ENCODE assay signal across 8 cellular contexts in genomic region chr16:87550510-87550961, GRCh38. TPM values are rescaled to one million over a fixed set of nuclear protein-coding genes. Genes with fewer than 3 reads are reported as not detected.
DNase-seq lines count a peak whose midpoint lies in the region; ATAC-seq, FAIRE-seq and TF ChIP-seq lines count a peak whose summit lies in the region.

No MANE protein-coding gene starts in this region.

- no peaks in the 10 kb centered on the region for H3K27me3 ChIP-seq in pancreas

- H3K4me1 ChIP-seq in pancreas: no peaks in the 10 kb centered on the region

- no peaks in the 10 kb centered on the region for H3K9me3 ChIP-seq in pancreas

- DNase-seq in Ammon's horn (ENCODE audit: low spot score) (peak; percentile 38), HuH-7.5 (ENCODE audit: low spot score) (peak; percentile 73), erythroblast (lab: John Stamatoyannopoulos, UW) (peak; percentile 28 to 58), pancreas (peak in 4 of 6 donors; percentile 28 to 83 (median 51)), SIG-M5 (lab: John Stamatoyannopoulos, UW) (no peak)
- DNase-seq in activated CD8-positive, alpha-beta memory T cell treated with anti-CD3 and anti-CD28 coated beads, Interleukin-2, amount 50 U/mL, for 24 hours (ENCODE audit: extremely low read depth): peak; percentile 10

- 42 to 47% methylated on average over 26 to 28 of the region's 28 CpGs for WGBS in pancreas, 2 donors

- peak; percentile 85 to 90 (median 88) for TF ChIP-seq CTCF in pancreas (IDR thresholded peaks at IDR 0.05)

- peak in 3 of 4 donors; percentile 73 to 90 (median 74) for ATAC-seq in pancreas
- no peak for ATAC-seq in GM19324 (IDR thresholded peaks at IDR 0.05; ENCODE audit: low FRiP score, unreplicated experiment)
- no peak for ATAC-seq in GM19395 (IDR thresholded peaks at IDR 0.05; ENCODE audit: unreplicated experiment)

- H3K36me3 ChIP-seq in pancreas: no peaks in the 10 kb centered on the region

- TF ChIP-seq POLR2A in erythroblast (IDR thresholded peaks at IDR 0.05; ENCODE audit: low read length): no peak

- intact Hi-C loops in pancreas (cut with DNase I): no loop called here

- H3K27ac ChIP-seq in pancreas: no peak overlapping the region

- FAIRE-seq in pancreas (lab: Jason Lieb, UNC): no peak

- H3K4me3 ChIP-seq in pancreas: no peak overlapping the region

RNA-seq across cellular contexts. Expression of gene JPH3, which starts 51.8 kb away (rescaled TPM):
- under 1 TPM; 0.09 to 0.79 (median 0.21) TPM for total RNA-seq in pancreas
- polyA plus RNA-seq in pancreas: 1 to 10 TPM in 1 of 2 donors, under 1 TPM in 1; 0.53 to 1.9 TPM

RNA-seq across cellular contexts. Expression of gene ZCCHC14, which starts 57.7 kb away (rescaled TPM):
- 10 to 100 TPM; 12.1 to 20.0 (median 13.1) TPM for total RNA-seq in pancreas
- polyA plus RNA-seq in pancreas: 10 to 100 TPM; 10.7 to 11.2 TPM

Comparison
In these comparisons a context has a peak if more than half of its experiments do, and no peak if none do; other contexts are left out.
1. ATAC-seq: peak in pancreas (3 of 4); none in GM19324 (single experiment) and GM19395 (single experiment).